ENCODE assay signal across 9 cellular contexts in genomic region chr11:105609832-105610781, GRCh38. TPM values are rescaled to one million over a fixed set of nuclear protein-coding genes. Genes with fewer than 3 reads are reported as not detected.
DNase-seq lines count a peak whose midpoint lies in the region; ATAC-seq and TF ChIP-seq lines count a peak whose summit lies in the region.
"Had no signal": no experiment of that assay in that cellular context is flagged by ENCODE, and none has a peak within 500 bp of the region (broad histone marks: within the 10 kb centered on the region; RNA-seq: fewer than 3 reads in every experiment).

GRIA4 (plus strand) TSS chr11:105610073; CDS start chr11:105610998, 925 bp downstream.

- intact Hi-C loops in testis (cut with DNase I; ENCODE audit: low total_unique reads) = no loop called here

- TF ChIP-seq POLR2A in testis (IDR thresholded peaks at IDR 0.05) = no peak

- H3K4me3 ChIP-seq in NT2/D1 (ENCODE audit: insufficient read length, low read depth) (peak within 1 kb of the TSS; percentile 47), testis (peak within 1 kb of the TSS in 1 of 2 donors; percentile 30)

- no peak for TF ChIP-seq CTCF in testis (IDR thresholded peaks at IDR 0.05)

- DNase-seq in activated CD4-positive, alpha-beta T cell treated with anti-CD3 and anti-CD28 coated beads, Interleukin-2, amount 50 U/mL, for 48 hours = peak; percentile 5 to 7
- no peak for DNase-seq in activated CD4-positive, alpha-beta T cell treated with anti-CD3 and anti-CD28 coated beads for 1 hour
- peak; percentile 27 for DNase-seq in NT2/D1 (ENCODE audit: low read depth, low spot score)
- peak; percentile 79 for DNase-seq in ecto neural progenitor cell (ENCODE audit: low spot score)
- peak; percentile 28 to 54 for DNase-seq in lung microvascular endothelial cell (ENCODE audit: low read depth in 2 of 2)
- peak; percentile 64 for DNase-seq in testis
- no peak for DNase-seq in GM19238 (ENCODE audit: insufficient read length, low spot score)

- H3K9ac ChIP-seq in NT2/D1 (ENCODE audit: insufficient read length, low read depth) = peak within 1 kb of the TSS; percentile 42

- H3K27ac ChIP-seq in testis = no peak within 1 kb of the TSS
- H3K27ac ChIP-seq: thyroid gland had no signal

- H3K27me3 ChIP-seq in NT2/D1 (ENCODE audit: insufficient read depth, insufficient read length) (peaks cover 32% of the 10 kb centered on the region), testis (no peaks in the 10 kb centered on the region)
- H3K27me3 ChIP-seq: thyroid gland had no signal

- H3K36me3 ChIP-seq in NT2/D1 (ENCODE audit: insufficient read depth, insufficient read length, low read length) (no peaks in the 10 kb centered on the region), testis (ENCODE audit: low read depth, missing control alignments) (no peaks in the 10 kb centered on the region)
- H3K36me3 ChIP-seq: thyroid gland had no signal

- no peak for ATAC-seq in HG02981 (IDR thresholded peaks at IDR 0.05; ENCODE audit: unreplicated experiment)

- H3K9me3 ChIP-seq in NT2/D1 (ENCODE audit: insufficient read depth, low read length) (no peaks in the 10 kb centered on the region), testis (no peaks in the 10 kb centered on the region)
- H3K9me3 ChIP-seq: thyroid gland had no signal

- 0 to 1% methylated on average over 29 to 54 of the region's 54 CpGs for WGBS in testis, 2 donors

- no peaks in the 10 kb centered on the region for H3K4me1 ChIP-seq in NT2/D1 (ENCODE audit: insufficient read depth, insufficient read length)
- H3K4me1 ChIP-seq in testis = peaks cover 11% of the 10 kb centered on the region

RNA-seq across cellular contexts. Expression of gene GRIA4, which starts in this region (rescaled TPM):
- total RNA-seq in lung microvascular endothelial cell (not detected in 2 replicates), testis (1 to 10 TPM in 1 of 2 donors, under 1 TPM in 1; 0.08 to 1.1 TPM)
- 0.18 TPM for polyA plus RNA-seq in testis (ENCODE audit: insufficient read depth, low read depth, low replicate concordance)

Comparison
In these comparisons a context has a peak if more than half of its experiments do, and no peak if none do; other contexts are left out.
1. DNase-seq: peak in activated CD4-positive, alpha-beta T cell treated with anti-CD3 and anti-CD28 coated beads, Interleukin-2, amount 50 U/mL, for 48 hours (2 of 2), NT2/D1 (single experiment), ecto neural progenitor cell (single experiment) and testis (single experiment); none in activated CD4-positive, alpha-beta T cell treated with anti-CD3 and anti-CD28 coated beads for 1 hour (single experiment) and GM19238 (single experiment).
2. Peak in DNase-seq in lung microvascular endothelial cell; RNA of the gene not detected or under 1 TPM.